In genomic region chr12:132646850-132647249, GRCh38 we compare ENCODE assay signal across 21 cellular contexts. TPM values are rescaled to one million over a fixed set of nuclear protein-coding genes. Genes with fewer than 3 reads are reported as not detected.
DNase-seq lines count a peak whose midpoint lies in the region; ATAC-seq, FAIRE-seq and TF ChIP-seq lines count a peak whose summit lies in the region.
"Had no signal": no experiment of that assay in that cellular context is flagged by ENCODE, and none has a peak within 500 bp of the region (broad histone marks: within the 10 kb centered on the region; RNA-seq: fewer than 3 reads in every experiment).

No MANE protein-coding gene starts in this region.

- H2AFZ ChIP-seq in mesenchymal stem cell (ENCODE audit: low read depth, low read length), result no peak overlapping the region

- no peak overlapping the region for H2BK15ac ChIP-seq in mesenchymal stem cell (ENCODE audit: low read depth, poor library complexity, severe bottlenecking)

- no peak overlapping the region for H4K91ac ChIP-seq in mesenchymal stem cell (ENCODE audit: low read length)

- H3K4me1 ChIP-seq in kidney (ENCODE audit: control insufficient read depth in 1 of 2, insufficient read depth in 1 of 2, low read depth in 1 of 2, low read length in 2 of 2) (no peaks in the 10 kb centered on the region), mesenchymal stem cell (ENCODE audit: control insufficient read depth, insufficient read depth, low read depth, low read length) (no peaks in the 10 kb centered on the region)
- H3K4me1 ChIP-seq: Caco-2, HAP-1 had no signal

- WGBS in mesenchymal stem cell, result 100% methylated on average over 6 of the region's 7 CpGs

- no peak overlapping the region for H3K9ac ChIP-seq in kidney (ENCODE audit: low read length in 2 of 2)
- H3K9ac ChIP-seq in mesenchymal stem cell (ENCODE audit: low read length), result no peak overlapping the region

- H3K4me2 ChIP-seq in mesenchymal stem cell (ENCODE audit: low read length, poor library complexity, severe bottlenecking), result no peak overlapping the region

- CTCF ChIA-PET in activated CD8-positive, alpha-beta memory T cell treated with anti-CD3 and anti-CD28 coated beads, Interleukin-2, amount 10 ng/mL, durations not matched to agents 7 days and 5 days (lab: Charles Lee), result no interaction called here

- TF ChIP-seq CTCF in kidney (IDR thresholded peaks at IDR 0.05; ENCODE audit: borderline replicate concordance, extremely low read depth, insufficient read depth), result no peak

- no peak overlapping the region for H4K8ac ChIP-seq in mesenchymal stem cell (ENCODE audit: low read length)

- FAIRE-seq in kidney (lab: Jason Lieb, UNC), result no peak
- FAIRE-seq: G401.6, GM12892, H54 had no signal

- peaks cover 6% of the 10 kb centered on the region for H3K79me1 ChIP-seq in mesenchymal stem cell (replicated peaks; ENCODE audit: low read length, poor library complexity, severe bottlenecking)

- H3K36me3 Mint-ChIP-seq in activated CD8-positive, alpha-beta memory T cell treated with anti-CD3 and anti-CD28 coated beads, Interleukin-2, amount 10 ng/mL, durations not matched to agents 7 days and 5 days, result peaks cover 44% of the 10 kb centered on the region

- no peak overlapping the region for H3K4me3 Mint-ChIP-seq in activated CD8-positive, alpha-beta memory T cell treated with anti-CD3 and anti-CD28 coated beads, Interleukin-2, amount 10 ng/mL, durations not matched to agents 7 days and 5 days
- no peak overlapping the region for H3K4me3 Mint-ChIP-seq in stimulated activated naive CD8-positive, alpha-beta T cell treated with anti-CD3 and anti-CD28 coated beads, Interleukin-15, amount 100 ng/mL, for 72 hours
- H3K4me3 Mint-ChIP-seq: CD4-positive, alpha-beta memory T cell; HFFc6 had no signal

- ATAC-seq in activated CD8-positive, alpha-beta memory T cell treated with anti-CD3 and anti-CD28 coated beads, Interleukin-2, amount 10 ng/mL, durations not matched to agents 7 days and 5 days, result peak; percentile 39
- ATAC-seq in stimulated activated naive CD8-positive, alpha-beta T cell treated with anti-CD3 and anti-CD28 coated beads, Interleukin-15, amount 100 ng/mL, for 72 hours, result peak; percentile 60
- ATAC-seq in stimulated activated naive CD8-positive, alpha-beta T cell treated with anti-CD3 and anti-CD28 coated beads, Interleukin-15, Interleukin-2, amounts not matched to agents 100 U/mL and 50 U/mL, for 24 hours, result no peak

- H3K9me3 Mint-ChIP-seq in activated CD8-positive, alpha-beta memory T cell treated with anti-CD3 and anti-CD28 coated beads, Interleukin-2, amount 10 ng/mL, durations not matched to agents 7 days and 5 days (ENCODE audit: low read depth), result no peaks in the 10 kb centered on the region
- H3K9me3 Mint-ChIP-seq in stimulated activated naive CD8-positive, alpha-beta T cell treated with anti-CD3 and anti-CD28 coated beads, Interleukin-15, amount 100 ng/mL, for 72 hours, result no peaks in the 10 kb centered on the region
- H3K9me3 Mint-ChIP-seq: HFFc6 had no signal

- H3K9me3 ChIP-seq in kidney (ENCODE audit: control insufficient read depth in 1 of 2, low read length in 2 of 2) (no peaks in the 10 kb centered on the region), mesenchymal stem cell (ENCODE audit: control insufficient read depth, low read length) (no peaks in the 10 kb centered on the region)
- H3K9me3 ChIP-seq: Caco-2, HAP-1 had no signal

- H3K27ac ChIP-seq in kidney (ENCODE audit: low read depth in 2 of 2, low read length in 2 of 2) (no peak overlapping the region), mesenchymal stem cell (ENCODE audit: low read length, poor library complexity, severe bottlenecking) (no peak overlapping the region)

- H3K36me3 ChIP-seq in kidney (ENCODE audit: control insufficient read depth in 1 of 2, insufficient read depth in 2 of 2, low read length in 2 of 2) (peaks cover 0 to 5% of the 10 kb centered on the region in 2 donors), mesenchymal stem cell (ENCODE audit: control insufficient read depth in 1 of 2, insufficient read depth in 2 of 2, low read depth in 1 of 2, low read length in 2 of 2) (peaks cover 55 to 64% of the 10 kb centered on the region in 2 experiments)

- no peaks in the 10 kb centered on the region for H3K27me3 Mint-ChIP-seq in activated CD8-positive, alpha-beta memory T cell treated with anti-CD3 and anti-CD28 coated beads, Interleukin-2, amount 10 ng/mL, durations not matched to agents 7 days and 5 days
- H3K27me3 Mint-ChIP-seq in stimulated activated naive CD8-positive, alpha-beta T cell treated with anti-CD3 and anti-CD28 coated beads, Interleukin-15, amount 100 ng/mL, for 72 hours, result no peaks in the 10 kb centered on the region
- H3K27me3 Mint-ChIP-seq: CD4-positive, alpha-beta memory T cell had no signal

- H2BK5ac ChIP-seq in mesenchymal stem cell (ENCODE audit: low read depth, low read length, poor library complexity, severe bottlenecking), result no peak overlapping the region

- H2BK12ac ChIP-seq in mesenchymal stem cell (ENCODE audit: low read length in 2 of 2), result no peak overlapping the region

- H2AK5ac ChIP-seq in mesenchymal stem cell (ENCODE audit: low read length, severe bottlenecking), result no peak overlapping the region

- DNase-seq in activated CD8-positive, alpha-beta memory T cell treated with anti-CD3 and anti-CD28 coated beads, Interleukin-2, amount 10 ng/mL, durations not matched to agents 7 days and 5 days, result no peak
- no peak for DNase-seq in activated CD8-positive, alpha-beta memory T cell treated with anti-CD3 and anti-CD28 coated beads, Interleukin-2, amount 50 U/mL, for 48 hours
- DNase-seq in stimulated activated naive CD8-positive, alpha-beta T cell treated with anti-CD3 and anti-CD28 coated beads, Interleukin-15, amount 100 ng/mL, for 72 hours, result no peak
- DNase-seq in stimulated activated naive CD8-positive, alpha-beta T cell treated with anti-CD3 and anti-CD28 coated beads, Interleukin-15, Interleukin-2, amounts not matched to agents 100 U/mL and 50 U/mL, for 24 hours, result no peak
- DNase-seq in kidney, result peak; percentile 4
- no peak for DNase-seq in NCI-H2107 treated with DMSO at 0.1 percent for 48 hours (lab: John Stamatoyannopoulos, UW; ENCODE audit: unreplicated experiment)
- no peak for DNase-seq in mesenchymal stem cell
- DNase-seq: C1 segment of cervical spinal cord; Caco-2; CD4-positive, alpha-beta memory T cell; DMS153; DND-41; GOT3; HFFc6 had no signal

- no peak overlapping the region for H3K23ac ChIP-seq in mesenchymal stem cell (ENCODE audit: low read length in 2 of 2)

- intact Hi-C loops in kidney (cut with DNase I), result no loop called here

- H3K14ac ChIP-seq in mesenchymal stem cell (ENCODE audit: low read length in 2 of 2), result no peak overlapping the region

- H3K4me3 ChIP-seq in kidney (ENCODE audit: low read length in 2 of 2), result no peak overlapping the region
- H3K4me3 ChIP-seq in mesenchymal stem cell (ENCODE audit: insufficient read depth in 1 of 2, low read depth in 1 of 2, low read length in 2 of 2), result no peak overlapping the region
- H3K4me3 ChIP-seq: HAP-1 had no signal

- H2BK120ac ChIP-seq in mesenchymal stem cell (ENCODE audit: low read depth, low read length), result no peak overlapping the region

- no peak overlapping the region for H3K4ac ChIP-seq in mesenchymal stem cell (ENCODE audit: low read depth in 1 of 2, low read length in 2 of 2)

- no peaks in the 10 kb centered on the region for H3K27me3 ChIP-seq in mesenchymal stem cell (ENCODE audit: control insufficient read depth in 1 of 2, insufficient read depth in 1 of 2, low read length in 2 of 2)

- peaks cover 15% of the 10 kb centered on the region for H3K4me1 Mint-ChIP-seq in activated CD8-positive, alpha-beta memory T cell treated with anti-CD3 and anti-CD28 coated beads, Interleukin-2, amount 10 ng/mL, durations not matched to agents 7 days and 5 days
- no peaks in the 10 kb centered on the region for H3K4me1 Mint-ChIP-seq in stimulated activated naive CD8-positive, alpha-beta T cell treated with anti-CD3 and anti-CD28 coated beads, Interleukin-15, amount 100 ng/mL, for 72 hours
- H3K4me1 Mint-ChIP-seq: CD4-positive, alpha-beta memory T cell had no signal

- no peak overlapping the region for H3K18ac ChIP-seq in mesenchymal stem cell (ENCODE audit: low read depth in 1 of 2, low read length in 2 of 2)

- peak overlapping the region; percentile 42 for H3K27ac Mint-ChIP-seq in activated CD8-positive, alpha-beta memory T cell treated with anti-CD3 and anti-CD28 coated beads, Interleukin-2, amount 10 ng/mL, durations not matched to agents 7 days and 5 days
- no peak overlapping the region for H3K27ac Mint-ChIP-seq in stimulated activated naive CD8-positive, alpha-beta T cell treated with anti-CD3 and anti-CD28 coated beads, Interleukin-15, amount 100 ng/mL, for 72 hours
- H3K27ac Mint-ChIP-seq: HFFc6 had no signal

RNA-seq across cellular contexts. Expression of gene P2RX2, which starts 28.3 kb away (rescaled TPM):
- not detected for total RNA-seq in activated CD8-positive, alpha-beta memory T cell treated with anti-CD3 and anti-CD28 coated beads, Interleukin-2, amount 10 ng/mL, durations not matched to agents 7 days and 5 days
- 0.19 TPM for total RNA-seq in kidney
- polyA plus RNA-seq in kidney (ENCODE audit: insufficient read depth, low read depth, low replicate concordance), result 0.37 TPM
- not detected for polyA plus RNA-seq in mesenchymal stem cell (2013, experiment 1 of 2)
- polyA plus RNA-seq in mesenchymal stem cell (2013, experiment 2 of 2), result not detected
- total RNA-seq: A172; A673; Caco-2; CD4-positive, alpha-beta memory T cell; HFFc6 had no signal
- polyA plus RNA-seq: BJ; CD4-positive, alpha-beta memory T cell had no signal

RNA-seq across cellular contexts. Expression of gene LRCOL1, which starts 36.5 kb away (rescaled TPM):
- total RNA-seq in activated CD8-positive, alpha-beta memory T cell treated with anti-CD3 and anti-CD28 coated beads, Interleukin-2, amount 10 ng/mL, durations not matched to agents 7 days and 5 days, result not detected
- 1.8 TPM for total RNA-seq in kidney
- polyA plus RNA-seq in kidney (ENCODE audit: insufficient read depth, low read depth, low replicate concordance), result 1.0 TPM
- not detected for polyA plus RNA-seq in mesenchymal stem cell (2013, experiment 1 of 2)
- not detected for polyA plus RNA-seq in mesenchymal stem cell (2013, experiment 2 of 2)
- total RNA-seq: A673; Caco-2; CD4-positive, alpha-beta memory T cell had no signal
- polyA plus RNA-seq: CD4-positive, alpha-beta memory T cell had no signal

RNA-seq across cellular contexts. Expression of gene POLE, which starts 40.3 kb away (rescaled TPM):
- total RNA-seq in activated CD8-positive, alpha-beta memory T cell treated with anti-CD3 and anti-CD28 coated beads, Interleukin-2, amount 10 ng/mL, durations not matched to agents 7 days and 5 days, result 100 to 1,000 TPM; 170 to 221 TPM
- total RNA-seq in kidney, result 23.0 TPM
- 5.3 TPM for polyA plus RNA-seq in kidney (ENCODE audit: insufficient read depth, low read depth, low replicate concordance)
- polyA plus RNA-seq in mesenchymal stem cell (2013, experiment 1 of 2), result 4.5 TPM
- polyA plus RNA-seq in mesenchymal stem cell (2013, experiment 2 of 2), result 3.9 TPM

RNA-seq across cellular contexts. Expression of gene PXMP2, which starts 40.5 kb away (rescaled TPM):
- 10 to 100 TPM; 23.3 to 26.0 TPM for total RNA-seq in activated CD8-positive, alpha-beta memory T cell treated with anti-CD3 and anti-CD28 coated beads, Interleukin-2, amount 10 ng/mL, durations not matched to agents 7 days and 5 days
- 23.4 TPM for total RNA-seq in kidney
- polyA plus RNA-seq in kidney (ENCODE audit: insufficient read depth, low read depth, low replicate concordance), result 90.9 TPM
- 15.3 TPM for polyA plus RNA-seq in mesenchymal stem cell (2013, experiment 1 of 2)
- 15.8 TPM for polyA plus RNA-seq in mesenchymal stem cell (2013, experiment 2 of 2)
